ENCODE assay signal across 22 cellular contexts in the genomic region with DNA sequence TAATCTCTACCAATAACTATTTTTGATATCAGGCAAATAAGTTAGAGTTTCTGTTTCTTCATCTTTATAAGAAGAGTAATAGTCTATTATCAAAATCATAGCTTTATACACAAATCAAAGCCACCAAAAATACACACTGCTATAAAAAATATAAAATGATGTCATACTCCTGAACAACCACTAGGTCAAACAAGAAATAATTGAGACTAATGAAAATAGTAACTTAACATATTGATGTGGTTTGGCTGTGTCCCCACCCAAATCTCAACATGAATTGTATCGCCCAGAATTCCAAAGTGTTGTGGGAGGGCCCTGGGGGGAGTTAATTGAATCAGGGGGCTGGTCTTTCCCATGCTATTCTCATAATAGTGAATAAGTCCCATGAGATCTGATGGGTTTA.
DNase-seq lines count a peak whose midpoint lies in the region; ATAC-seq and TF ChIP-seq lines count a peak whose summit lies in the region.
"Had no signal": no experiment of that assay in that cellular context is flagged by ENCODE, and none has a peak within 500 bp of the region (broad histone marks: within the 10 kb centered on the region; RNA-seq: fewer than 3 reads in every experiment).

No MANE protein-coding gene starts in this region.

- H3K9me2 ChIP-seq in HCT116 (ENCODE audit: insufficient read depth), result no peaks in the 10 kb centered on the region

- peaks cover 0 to 5% of the 10 kb centered on the region in 2 experiments; a peak in 1 of 4 replicates for H3K9me3 ChIP-seq in HCT116 (ENCODE audit: control insufficient read depth in 1 of 2, insufficient read depth in 1 of 2, low read depth in 1 of 2, low read length in 2 of 2)
- H3K9me3 ChIP-seq: BE2C, HAP-1 had no signal

- no peaks in the 10 kb centered on the region for H3K36me3 ChIP-seq in HCT116 (ENCODE audit: control insufficient read depth in 1 of 2, insufficient read depth in 2 of 2, low read length in 2 of 2)
- H3K36me3 ChIP-seq: BE2C, HAP-1 had no signal

- no peaks in the 10 kb centered on the region for H3K4me1 ChIP-seq in HCT116 (ENCODE audit: control insufficient read depth in 1 of 2, insufficient read depth in 2 of 2, low read length in 2 of 2)
- H3K4me1 ChIP-seq: BE2C, HAP-1 had no signal

- TF ChIP-seq CTCF in HCT116 (IDR thresholded peaks at IDR 0.05 in 2 of 3, conservative IDR thresholded peaks at IDR 0.05 in 1 of 3; ENCODE audit: borderline replicate concordance in 1 of 3, insufficient read depth in 1 of 3, low read depth in 2 of 3, low read length in 2 of 3), result peak in 2 of 3 experiments; percentile 9 to 31; a peak in 2 of 6 replicates
- TF ChIP-seq CTCF in cardiac fibroblast (IDR thresholded peaks at IDR 0.05; ENCODE audit: low read depth, low read length), result peak; percentile 13
- TF ChIP-seq CTCF in fibroblast of villous mesenchyme (IDR thresholded peaks at IDR 0.05; ENCODE audit: insufficient read depth, low read depth, low read length), result peak; percentile 10
- TF ChIP-seq CTCF in type B pancreatic cell (conservative IDR thresholded peaks at IDR 0.05), result peak; percentile 59

- no peaks in the 10 kb centered on the region for H3K79me2 ChIP-seq in HCT116 (ENCODE audit: insufficient read depth, low read length)

- no peak overlapping the region for H3K4me2 ChIP-seq in HCT116 (ENCODE audit: low read length)

- H2AFZ ChIP-seq in HCT116 (ENCODE audit: low read depth, low read length, poor library complexity, severe bottlenecking), result no peak overlapping the region

- H3K27ac ChIP-seq in HCT116 (ENCODE audit: low read depth, low read length), result no peak overlapping the region
- H3K27ac ChIP-seq: HL-60, RWPE1 had no signal

- no peak for TF ChIP-seq POLR2A in HCT116 (IDR thresholded peaks at IDR 0.05; ENCODE audit: borderline replicate concordance, extremely low read depth, insufficient read depth, insufficient read length)

- CTCF ChIA-PET in HCT116 (lab: Charles Lee), result no interaction called here

- no peak overlapping the region for H3K27ac Mint-ChIP-seq in type B pancreatic cell

- POLR2A ChIA-PET in HCT116 (lab: Charles Lee), result no interaction called here

- no peak for DNase-seq in HCT116 (ENCODE audit: low read depth, low spot score)
- DNase-seq in cardiac fibroblast (ENCODE audit: low read depth in 2 of 2), result no peak
- no peak for DNase-seq in fibroblast of villous mesenchyme (ENCODE audit: low read depth)
- no peak for DNase-seq in type B pancreatic cell (ENCODE audit: extremely low spot score, unreplicated experiment)
- no peak for DNase-seq in stimulated activated CD4-positive, alpha-beta T cell treated with anti-CD3 and anti-CD28 coated beads, Interleukin-2, amount 100 ng/mL, for 48 hours
- DNase-seq in T-helper 1 cell, result no peak
- DNase-seq: BE2C, Calu3, DMS79 treated with DMSO at 0.1 percent for 48 hours, GOT3, Kasumi-1, NCI-H1105, NCI-H146, NCI-H1930, NCI-H446 treated with DMSO at 0.1 percent for 48 hours, NCI-H526, NCI-H82, SHP77 had no signal

- H3K9me3 Mint-ChIP-seq in type B pancreatic cell, result peaks cover 4% of the 10 kb centered on the region

- BruUV-seq in HCT116 (replicated peaks; lab: Mats Ljungman, UMichigan), result no TSS peak

- H3K4me3 ChIP-seq in HCT116 (replicated peaks in 1 of 2; ENCODE audit: low read depth in 1 of 2, low read length in 2 of 2) (no peak overlapping the region), cardiac fibroblast (replicated peaks in 1 of 2; ENCODE audit: low read depth in 2 of 2, low read length in 2 of 2) (no peak overlapping the region), fibroblast of villous mesenchyme (ENCODE audit: low read depth, low read length) (no peak overlapping the region)
- H3K4me3 ChIP-seq: HAP-1 had no signal

- H3K36me3 Mint-ChIP-seq in type B pancreatic cell, result no peaks in the 10 kb centered on the region

- no peaks in the 10 kb centered on the region for H4K20me1 ChIP-seq in HCT116 (ENCODE audit: insufficient read depth)

- H3K9ac ChIP-seq in HCT116 (ENCODE audit: low read length), result no peak overlapping the region

- TF ChIP-seq RAD21 in HCT116 (IDR thresholded peaks at IDR 0.05; ENCODE audit: low read depth), result no peak

- intact Hi-C loops in HCT116 (cut with micrococcal nuclease), result no loop called here

- no peaks in the 10 kb centered on the region for H3K27me3 ChIP-seq in HCT116 (ENCODE audit: insufficient read depth, low read length)
- H3K27me3 ChIP-seq: BE2C had no signal

- no peak for ATAC-seq in HCT116
- no peak for ATAC-seq in HG03095 (IDR thresholded peaks at IDR 0.05; ENCODE audit: unreplicated experiment)

- peaks cover under 1% of the 10 kb centered on the region for H3K4me1 Mint-ChIP-seq in type B pancreatic cell (ENCODE audit: unreplicated experiment)

- no peaks in the 10 kb centered on the region for H3K27me3 Mint-ChIP-seq in type B pancreatic cell

- RAD21 ChIA-PET in HCT116 (lab: Charles Lee; ENCODE audit: low non-redundant PET in 1 of 2, low total read pairs in 2 of 2, uncharacterized antibody in 2 of 2, unreplicated experiment in 2 of 2), result no interaction called here

- H3K4me3 Mint-ChIP-seq in type B pancreatic cell, result no peak overlapping the region

TF ChIP-seq in HCT116, 20 proteins besides CTCF, POLR2A, EP300 and RAD21:
- no peak for TF ChIP-seq FOSL1 (IDR thresholded peaks at IDR 0.05; ENCODE audit: low read depth)
- no peak for TF ChIP-seq EGR1 (IDR thresholded peaks at IDR 0.05; ENCODE audit: low read depth)
- TF ChIP-seq EZH2 (IDR thresholded peaks at IDR 0.05), result no peak
